ENCODE assay signal across 33 cellular contexts in genomic region chr15:48883699-48884098, GRCh38. TPM values are rescaled to one million over a fixed set of nuclear protein-coding genes. Genes with fewer than 3 reads are reported as not detected.
DNase-seq lines count a peak whose midpoint lies in the region; ATAC-seq, FAIRE-seq and TF ChIP-seq lines count a peak whose summit lies in the region.
"Had no signal": no experiment of that assay in that cellular context is flagged by ENCODE, and none has a peak within 500 bp of the region (broad histone marks: within the 10 kb centered on the region; RNA-seq: fewer than 3 reads in every experiment).

No MANE protein-coding gene starts in this region.

- H2AFZ ChIP-seq in K562 (ENCODE audit: low read depth, low read length) = peak overlapping the region; percentile 85

- intact Hi-C loops in K562 (cut with micrococcal nuclease) = no loop called here

- peaks cover 0 to 24% of the 10 kb centered on the region in 2 experiments; a peak in 4 of 5 replicates for H3K4me1 ChIP-seq in K562 (replicated peaks in 1 of 2; ENCODE audit: control insufficient read depth in 2 of 2, insufficient read depth in 2 of 2, low read length in 2 of 2)
- H3K4me1 ChIP-seq: BE2C had no signal

- in situ Hi-C loops in K562 (cut with MboI) = no loop called here

- peak overlapping the region in 1 of 2 experiments; percentile 32; a peak in 1 of 4 replicates for H3K9ac ChIP-seq in K562 (ENCODE audit: insufficient read depth in 1 of 2, low read depth in 2 of 2, low read length in 2 of 2)
- H3K9ac ChIP-seq: BLaER1; BLaER1 treated with 17β-estradiol and CSF1 and Interleukin-3, amounts not matched to agents 10 nM and 100 nM had no signal

- DNase-seq in K562 (ENCODE audit: extremely low read depth in 1 of 4, low spot score in 3 of 4) = peak in 2 of 4 experiments; percentile 46 to 69
- no peak for DNase-seq in chondrocyte (ENCODE audit: low spot score)
- DNase-seq in coronary artery (ENCODE audit: low spot score) = no peak
- no peak for DNase-seq in OCI-M1 (lab: John Stamatoyannopoulos, UW)
- DNase-seq: 8988T; ACHN; AML-193; BE2C; C1 segment of cervical spinal cord; Caco-2; Calu3; CD4-positive, alpha-beta memory T cell; CD4-positive, alpha-beta T cell; CD4-positive, CD25-positive, alpha-beta regulatory T cell; CD8-positive, alpha-beta memory T cell; CD8-positive, alpha-beta T cell; COR-L47; DMS 273 treated with DMSO at 0.1 percent for 48 hours; DMS153; DMS53; DMS79; DMS79 treated with DMSO at 0.1 percent for 48 hours; DND-41; EL had no signal

- peak overlapping the region; percentile 3 for H3K27ac Mint-ChIP-seq in chondrocyte (ENCODE audit: unreplicated experiment)
- H3K27ac Mint-ChIP-seq: B cell; CD14-positive monocyte; CD4-positive, alpha-beta memory T cell; CD4-positive, alpha-beta T cell; CD4-positive, CD25-positive, alpha-beta regulatory T cell; CD8-positive, alpha-beta memory T cell; CD8-positive, alpha-beta T cell had no signal

- H3K9me3 Mint-ChIP-seq in chondrocyte (ENCODE audit: low read depth) = no peaks in the 10 kb centered on the region
- H3K9me3 Mint-ChIP-seq: CD4-positive, alpha-beta T cell; CD4-positive, CD25-positive, alpha-beta regulatory T cell had no signal

- TF ChIP-seq RAD21 in K562 (CRISPR knock-in tag; conservative IDR thresholded peaks at IDR 0.05 in 1 of 2, IDR thresholded peaks at IDR 0.05 in 1 of 2) = no peak

- peaks cover 24% of the 10 kb centered on the region for H3K79me2 ChIP-seq in K562 (ENCODE audit: control insufficient read depth, insufficient read depth, low read length)

- CTCF ChIA-PET in K562 (lab: Yijun Ruan, JAX; ENCODE audit: low intra/inter-chr PET ratio) = interaction anchor here (0.6 kb wide), 1 partner anchor 117 kb away, joined by 3 read pairs; no protein-coding TSS in a partner anchor

- H3K4me2 ChIP-seq in K562 (ENCODE audit: insufficient read depth, low read length) = peak overlapping the region; percentile 47
- H3K4me2 ChIP-seq: A549, BLaER1 had no signal

- H3K36me3 ChIP-seq in K562 (ENCODE audit: control insufficient read depth, insufficient read depth, low read length) = peaks cover 3% of the 10 kb centered on the region; the same call in 1 of the 3 replicates
- H3K36me3 ChIP-seq: BE2C, BLaER1 had no signal

- FAIRE-seq in K562 (lab: Jason Lieb, UNC) = peak; percentile 87
- FAIRE-seq: A204.1, A549, D721Med had no signal

- H3K9me1 ChIP-seq in K562 (ENCODE audit: control insufficient read depth, insufficient read depth, low read length) = no peaks in the 10 kb centered on the region

- no peak overlapping the region for H3K4me3 Mint-ChIP-seq in chondrocyte (ENCODE audit: unreplicated experiment)
- H3K4me3 Mint-ChIP-seq: B cell; CD14-positive monocyte; CD4-positive, alpha-beta memory T cell; CD4-positive, alpha-beta T cell; CD4-positive, CD25-positive, alpha-beta regulatory T cell; CD8-positive, alpha-beta memory T cell; CD8-positive, alpha-beta T cell had no signal

- H3K27ac ChIP-seq in K562 (ENCODE audit: extremely low read depth, low read depth, low read length) (peak overlapping the region; percentile 39; the same call in 2 of the 3 replicates), coronary artery (no peak overlapping the region)
- H3K27ac ChIP-seq: 22Rv1; A549; BLaER1; BLaER1 treated with 17β-estradiol and CSF1 and Interleukin-3, amounts not matched to agents 10 nM and 100 nM; C4-2B had no signal

- H4K20me1 ChIP-seq in K562 (replicated peaks; ENCODE audit: control insufficient read depth, insufficient read depth, low read length) = no peaks in the 10 kb centered on the region

- TF ChIP-seq CTCF in K562 (IDR thresholded peaks at IDR 0.05 in 2 of 3, conservative IDR thresholded peaks at IDR 0.05 in 1 of 3; ENCODE audit: insufficient read depth in 2 of 3, low read depth in 1 of 3, low read length in 3 of 3) = no peak
- TF ChIP-seq CTCF in chondrocyte (IDR thresholded peaks at IDR 0.05) = no peak
- TF ChIP-seq CTCF in coronary artery (IDR thresholded peaks at IDR 0.05) = no peak

- WGBS in K562 (ENCODE audit: insufficient coverage, low coverage, missing lambda C conversion rate) = 2% methylated on average over 2 of the region's 2 CpGs

- peaks cover under 1% of the 10 kb centered on the region for H3K36me3 Mint-ChIP-seq in chondrocyte (ENCODE audit: low read depth)

- no peak for TF ChIP-seq POLR2A in K562 (conservative IDR thresholded peaks at IDR 0.05)

- ATAC-seq in K562 = peak; percentile 77
- ATAC-seq: A549; CD8-positive, alpha-beta T cell had no signal

- TF ChIP-seq EP300 in K562 (IDR thresholded peaks at IDR 0.05; ENCODE audit: low read length) = peak; percentile 32; the same call in 1 of the 2 replicates

- no peaks in the 10 kb centered on the region for H3K9me3 ChIP-seq in K562 (replicated peaks; ENCODE audit: control insufficient read depth, insufficient read depth, low read depth, low read length)
- H3K9me3 ChIP-seq: A549, BE2C, BLaER1, Caco-2 had no signal

- H3K4me1 Mint-ChIP-seq in chondrocyte (ENCODE audit: low read depth) = peaks cover 68% of the 10 kb centered on the region

- BruUV-seq in K562 (replicated peaks; lab: Mats Ljungman, UMichigan) = no TSS peak

- H3K27me3 Mint-ChIP-seq in chondrocyte (ENCODE audit: low read depth) = no peaks in the 10 kb centered on the region

- H3K27me3 ChIP-seq in K562 (ENCODE audit: control insufficient read depth in 2 of 2, insufficient read depth in 2 of 2, low read length in 2 of 2) = no peaks in the 10 kb centered on the region
- H3K27me3 ChIP-seq: BE2C; BLaER1; BLaER1 treated with 17β-estradiol and CSF1 and Interleukin-3, amounts not matched to agents 10 nM and 100 nM had no signal

- POLR2A ChIA-PET in K562 (lab: Yijun Ruan, JAX) = no interaction called here

- H3K4me3 ChIP-seq in K562 (no peak overlapping the region), coronary artery (no peak overlapping the region)
- H3K4me3 ChIP-seq: A549; BLaER1; BLaER1 treated with 17β-estradiol and CSF1 and Interleukin-3, amounts not matched to agents 10 nM and 100 nM had no signal

TF ChIP-seq in K562, 482 proteins besides CTCF, POLR2A, EP300 and RAD21 (continues in another document):
- TF ChIP-seq CBFA2T3 (IDR thresholded peaks at IDR 0.05) (peak; percentile 80), ZNF212 (CRISPR knock-in tag; IDR thresholded peaks at IDR 0.05) (no peak), GTF3C2 (IDR thresholded peaks at IDR 0.05; ENCODE audit: borderline replicate concordance, extremely low read depth, insufficient read length) (no peak), DPF2 (IDR thresholded peaks at IDR 0.05) (peak; percentile 56), NR2C2 (CRISPR knock-in tag; IDR thresholded peaks at IDR 0.05) (no peak), NR2C2 (tag; IDR thresholded peaks at IDR 0.05) (peak; percentile 21; the same call in 1 of the 2 replicates)

RNA-seq across cellular contexts. Expression of gene EID1, which starts 5.8 kb away (rescaled TPM):
- 7.1 and 20.6 TPM in 2 replicates for total RNA-seq in K562 (2011; cell fraction: chromatin; rRNA removed; ENCODE audit: low replicate concordance)
- 10.7 and 13.6 TPM in 2 replicates for total RNA-seq in K562 (2011; cell fraction: nucleolus; rRNA removed)
- 16.9 and 21.3 TPM in 2 replicates for total RNA-seq in K562 (2011; cell fraction: nucleoplasm; rRNA removed)
- total RNA-seq in K562 (2014; rRNA removed) (167 and 170 TPM in 2 replicates), K562 (2014; rRNA removed; fragmentation: Illumina TruSeq; extraction: Trizol) (136 and 159 TPM in 2 replicates), K562 (2015; rRNA removed; fragmentation: Illumina TruSeq; extraction: Trizol) (197 and 201 TPM in 2 replicates), K562 (2021) (124 and 143 TPM in 2 replicates), chondrocyte (118 to 202 TPM (median 122 TPM) in 3 replicates)
- polyA plus RNA-seq in K562 (2011; rRNA removed) (118 and 154 TPM in 2 replicates), K562 (2014; fragmentation: Illumina TruSeq; extraction: Trizol) (134 and 176 TPM in 2 replicates), K562 (2014; fragmentation: Nextera tagmentation; extraction: Ambion mirVana) (10 to 100 TPM; 46.5 to 51.2 TPM), K562 (2014; rRNA removed) (177 and 211 TPM in 2 replicates)
- polyA plus RNA-seq in K562 (2011; cell fraction: cytosol; rRNA removed) = 68.1 and 105 TPM in 2 replicates
- polyA plus RNA-seq in K562 (2011; cell fraction: nucleus; rRNA removed) = 42.9 and 66.4 TPM in 2 replicates
- 116 and 124 TPM in 2 replicates for polyA plus RNA-seq in K562 (2012)
- polyA minus RNA-seq in K562 (2011; rRNA and poly(A)+ RNA removed) = 43.4 and 58.1 TPM in 2 replicates
- polyA minus RNA-seq in K562 (2011; cell fraction: cytosol; rRNA and poly(A)+ RNA removed) = 61.7 and 69.7 TPM in 2 replicates
- polyA minus RNA-seq in K562 (2011; cell fraction: nucleus; rRNA and poly(A)+ RNA removed) = 8.2 and 15.4 TPM in 2 replicates
